Comparison of ENCODE assay signal across 8 cellular contexts in the genomic region with DNA sequence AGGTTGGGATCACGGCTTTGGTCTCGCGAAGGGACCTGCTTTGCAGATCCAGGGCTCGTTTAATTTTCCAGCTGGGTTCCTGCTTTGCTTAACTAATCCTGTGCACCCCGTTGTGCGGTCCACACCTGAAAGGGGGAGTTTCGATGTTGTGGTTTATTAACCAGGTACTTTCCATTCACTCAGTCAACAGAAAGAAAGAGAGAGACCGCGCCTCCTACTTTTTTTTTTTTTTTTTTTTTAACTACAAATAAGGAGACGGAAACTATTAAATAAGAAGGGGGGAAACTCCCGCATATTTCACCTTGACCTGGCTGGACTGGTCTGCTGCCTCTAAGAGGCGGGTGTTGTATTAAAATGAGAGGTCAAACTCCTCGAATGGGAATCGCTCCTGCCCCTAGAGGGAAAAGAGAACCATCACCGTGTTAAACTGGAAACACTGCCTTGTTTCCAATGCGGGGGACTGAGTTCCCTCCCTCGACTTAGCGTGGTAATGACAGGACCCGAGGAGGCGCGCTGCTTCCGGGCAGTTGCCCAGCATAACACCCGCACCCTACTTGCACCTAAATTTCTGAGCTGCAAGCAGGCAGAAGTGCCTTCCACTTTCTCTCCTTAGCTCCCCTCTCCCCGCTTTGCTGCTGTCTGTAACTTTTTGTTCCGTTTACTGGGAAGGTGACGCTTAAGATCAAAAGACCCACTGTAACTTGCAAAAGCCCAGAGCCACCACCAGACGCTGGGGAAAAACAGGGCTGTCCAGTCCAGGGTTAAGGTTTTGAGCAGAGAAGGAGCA. TPM values are rescaled to one million over a fixed set of nuclear protein-coding genes. Genes with fewer than 3 reads are reported as not detected.
A peak's percentile ranks its signal among the peaks of the same experiment; 100 is the strongest.
DNase-seq lines count a peak whose midpoint lies in the region; ATAC-seq and TF ChIP-seq lines count a peak whose summit lies in the region.

No MANE protein-coding gene starts in this region.

- H3K27ac ChIP-seq in ascending aorta (peak overlapping the region; percentile 83 to 86), right cardiac atrium (ENCODE audit: low read length) (peak overlapping the region; percentile 63)

- H3K36me3 ChIP-seq in ascending aorta: no peaks in the 10 kb centered on the region

- DNase-seq in DMS 273 (lab: John Stamatoyannopoulos, UW; ENCODE audit: unreplicated experiment) (peak; percentile 77), NCI-H526 treated with DMSO at 0.1 percent for 48 hours (lab: John Stamatoyannopoulos, UW) (peak; percentile 65), ascending aorta (ENCODE audit: low spot score in 2 of 2) (peak in 1 of 2 donors; percentile 79), right cardiac atrium (peak; percentile 45 to 80 (median 74)), posterior cingulate gyrus (peak; percentile 29 to 92 (median 56)), MV-4-11 (lab: John Stamatoyannopoulos, UW) (no peak)

- ATAC-seq in GM19324 (IDR thresholded peaks at IDR 0.05; ENCODE audit: low FRiP score, unreplicated experiment): peak; percentile 44
- peak; percentile 28 for ATAC-seq in HG03280 (IDR thresholded peaks at IDR 0.05; ENCODE audit: unreplicated experiment)
- peak; percentile 75 to 78 for ATAC-seq in right cardiac atrium

- peaks cover 0 to 2% of the 10 kb centered on the region in 2 donors for H3K4me1 ChIP-seq in ascending aorta
- no peaks in the 10 kb centered on the region for H3K4me1 ChIP-seq in right cardiac atrium (ENCODE audit: control insufficient read depth, insufficient read depth, low read length)

- TF ChIP-seq CTCF in ascending aorta (IDR thresholded peaks at IDR 0.05): peak in 2 of 3 experiments; percentile 9 to 37

- H3K27me3 ChIP-seq in ascending aorta: no peaks in the 10 kb centered on the region
- H3K27me3 ChIP-seq in right cardiac atrium (ENCODE audit: control insufficient read depth, insufficient read depth): no peaks in the 10 kb centered on the region

- intact Hi-C loops in ascending aorta (cut with DNase I) (loop anchor here (5.0 to 10.0 kb wide), 2 partner anchors 38 to 265 kb away; no protein-coding TSS in a partner anchor), right cardiac atrium (cut with DNase I) (loop anchor here in 1 of 4 donors (10.0 kb wide), 1 partner anchor 265 kb away; no protein-coding TSS in a partner anchor), posterior cingulate gyrus (cut with DNase I) (loop anchor here (5.0 to 10.0 kb wide), 2 partner anchors 73 to 265 kb away; no protein-coding TSS in a partner anchor)

- H3K9me3 ChIP-seq in ascending aorta (no peaks in the 10 kb centered on the region), right cardiac atrium (ENCODE audit: control insufficient read depth, low read length) (no peaks in the 10 kb centered on the region)

- H3K4me3 ChIP-seq in ascending aorta (peak overlapping the region; percentile 76 to 87), right cardiac atrium (ENCODE audit: low read length) (peak overlapping the region; percentile 49)

- WGBS in right cardiac atrium: 8% methylated on average over 27 of the region's 27 CpGs

RNA-seq across cellular contexts. Expression of gene ITGB8, which starts 1.1 kb away (rescaled TPM):
- total RNA-seq in ascending aorta (7.9 TPM), right cardiac atrium (1 to 10 TPM; 3.6 to 5.1 (median 4.3) TPM)
- 2.1 TPM for polyA plus RNA-seq in right cardiac atrium
